8 cellular contexts compared by ENCODE assay signal in the genomic region with DNA sequence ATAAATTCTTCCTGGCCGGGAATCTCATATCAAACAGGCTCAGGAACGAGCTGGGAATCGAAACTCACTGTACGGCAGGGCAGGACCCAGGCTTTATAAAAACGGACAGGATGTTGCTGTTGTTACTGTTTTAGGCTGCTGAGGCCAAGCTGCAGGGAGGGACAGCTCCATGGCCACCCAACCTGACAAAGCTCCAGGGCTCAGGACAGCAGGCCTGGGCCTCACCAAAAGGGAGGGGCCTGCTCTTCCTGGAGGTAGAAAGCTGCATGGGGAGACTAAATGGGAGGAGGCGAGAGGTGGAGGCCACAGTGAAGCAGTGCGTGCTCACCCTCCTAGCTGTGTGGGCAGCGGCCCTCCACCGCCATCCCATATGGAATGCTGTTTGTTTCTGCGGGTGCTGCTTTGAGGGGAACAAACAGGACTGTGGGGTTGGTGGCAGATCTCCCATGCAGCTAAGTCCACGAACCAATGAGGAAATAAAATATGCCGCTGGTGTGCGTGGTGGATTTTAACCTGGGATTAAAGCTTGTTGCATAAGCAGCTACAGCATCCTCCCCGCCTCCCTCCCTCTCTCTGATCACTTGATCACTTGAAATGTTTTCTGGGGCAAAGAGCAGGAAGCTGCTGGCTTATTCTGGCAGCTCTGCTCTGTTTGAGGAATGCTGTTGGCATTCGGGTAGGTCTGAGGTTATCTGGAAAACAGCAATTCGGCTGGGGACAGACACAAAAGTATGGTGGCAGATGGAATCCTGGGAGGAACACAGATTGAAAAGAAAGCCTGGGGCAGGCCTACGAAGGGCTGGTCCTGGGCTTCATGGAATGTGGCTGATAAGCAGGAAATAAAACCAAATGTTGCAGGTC. TPM values are rescaled to one million over a fixed set of nuclear protein-coding genes. Genes with fewer than 3 reads are reported as not detected.
DNase-seq lines count a peak whose midpoint lies in the region; ATAC-seq and TF ChIP-seq lines count a peak whose summit lies in the region.

No MANE protein-coding gene starts in this region.

- intact Hi-C loops in MCF 10A (cut with micrococcal nuclease): loop anchor here (1.0 kb wide), 1 partner anchor 90 kb away; no protein-coding TSS in a partner anchor

- ATAC-seq in GM23338 (peak; percentile 10), HG03139 (IDR thresholded peaks at IDR 0.05; ENCODE audit: unreplicated experiment) (no peak), HG02884 (IDR thresholded peaks at IDR 0.05; ENCODE audit: unreplicated experiment) (no peak)

- peaks cover 96% of the 10 kb centered on the region for H3K79me2 ChIP-seq in GM23338 (replicated peaks; ENCODE audit: insufficient read depth)

- H4K20me1 ChIP-seq in GM23338 (replicated peaks; ENCODE audit: insufficient read depth): no peaks in the 10 kb centered on the region; the same call in 1 of the 2 replicates

- peak overlapping the region; percentile 69 for H3K4me2 ChIP-seq in GM23338

- H3K4me3 Mint-ChIP-seq in GM23338 (peak overlapping the region; percentile 30), MCF 10A (ENCODE audit: unreplicated experiment) (peak overlapping the region; percentile 70), immature natural killer cell (peak overlapping the region in 1 of 5 donors; percentile 33)

- H3K27ac ChIP-seq in GM23338 (ENCODE audit: low read depth): peak overlapping the region; percentile 97

- H3K27me3 ChIP-seq in GM23338 (ENCODE audit: insufficient read depth): no peaks in the 10 kb centered on the region

- POLR2A ChIA-PET in MCF 10A (lab: Yijun Ruan, JAX): interaction anchor here (0.8 to 19.8 kb wide), 22 partner anchors 8 to 670 kb away, joined by 3 to 1977 read pairs (median 8); partner anchors contain the start of genes NCOA3 and TP53RK

- TF ChIP-seq CTCF in GM23338 (conservative IDR thresholded peaks at IDR 0.05; ENCODE audit: low read depth in 2 of 2) (no peak), MCF 10A (IDR thresholded peaks at IDR 0.05; ENCODE audit: unreplicated experiment) (no peak)

- no TSS peak for BruUV-seq in MCF 10A (replicated peaks; lab: Mats Ljungman, UMichigan)

- H3K4me1 ChIP-seq in GM23338 (ENCODE audit: insufficient read depth): peaks cover 89% of the 10 kb centered on the region

- H3K27me3 Mint-ChIP-seq in GM23338 (ENCODE audit: insufficient read depth, low read depth, poor library complexity): peaks cover 26% of the 10 kb centered on the region
- H3K27me3 Mint-ChIP-seq in MCF 10A (ENCODE audit: insufficient read depth, unreplicated experiment): no peaks in the 10 kb centered on the region
- H3K27me3 Mint-ChIP-seq in immature natural killer cell (ENCODE audit: low read depth in 3 of 3): peaks cover 5 to 8% (median 7%) of the 10 kb centered on the region in 3 donors

- H3K36me3 ChIP-seq in GM23338 (ENCODE audit: insufficient read depth): no peaks in the 10 kb centered on the region

- H3K4me1 Mint-ChIP-seq in GM23338 (peaks cover 64% of the 10 kb centered on the region), MCF 10A (ENCODE audit: insufficient read depth, unreplicated experiment) (peaks cover 75% of the 10 kb centered on the region), immature natural killer cell (peaks cover 12 to 35% of the 10 kb centered on the region in 2 donors)

- DNase-seq in Ammon's horn (ENCODE audit: low spot score): peak; percentile 92
- DNase-seq in GM23338 (ENCODE audit: low spot score): peak; percentile 81
- DNase-seq in NOMO-1 treated with DMSO at 0.1 percent for 48 hours (lab: John Stamatoyannopoulos, UW; ENCODE audit: unreplicated experiment): peak; percentile 60
- peak; percentile 95 for DNase-seq in MCF 10A (ENCODE audit: unreplicated experiment)
- no peak for DNase-seq in immature natural killer cell
- peak; percentile 89 for DNase-seq in skeletal muscle cell (ENCODE audit: low read depth)

- H3F3A ChIP-seq in GM23338 (replicated peaks; ENCODE audit: low read depth): peaks cover 26% of the 10 kb centered on the region

- peak overlapping the region; percentile 8; the same call in 1 of the 2 replicates for H3K4me3 ChIP-seq in GM23338
- H3K4me3 ChIP-seq in skeletal muscle cell (ENCODE audit: low read depth, low read length): peak overlapping the region; percentile 13

- H3K36me3 Mint-ChIP-seq in GM23338 (ENCODE audit: low read depth): peaks cover 66% of the 10 kb centered on the region
- peaks cover 6% of the 10 kb centered on the region for H3K36me3 Mint-ChIP-seq in MCF 10A (ENCODE audit: insufficient read depth, unreplicated experiment)
- no peaks in the 10 kb centered on the region for H3K36me3 Mint-ChIP-seq in immature natural killer cell

- no peaks in the 10 kb centered on the region; the same call in 2 of the 3 replicates for H3K9me3 Mint-ChIP-seq in GM23338
- H3K9me3 Mint-ChIP-seq in MCF 10A (ENCODE audit: unreplicated experiment): no peaks in the 10 kb centered on the region
- no peaks in the 10 kb centered on the region for H3K9me3 Mint-ChIP-seq in immature natural killer cell

- H3K27ac Mint-ChIP-seq in GM23338 (no peak overlapping the region; the same call in 1 of the 2 replicates), MCF 10A (ENCODE audit: low read depth, unreplicated experiment) (no peak overlapping the region), immature natural killer cell (peak overlapping the region; percentile 17 to 73 (median 46))

- H2AFZ ChIP-seq in GM23338: no peak overlapping the region

- CTCF ChIA-PET in MCF 10A (lab: Yijun Ruan, JAX): interaction anchor here (0.5 to 6.5 kb wide), 18 partner anchors 8 to 265 kb away, joined by 3 to 82 read pairs (median 4); partner anchors contain the start of gene NCOA3

- H3K9me2 ChIP-seq in GM23338 (ENCODE audit: insufficient read depth): no peaks in the 10 kb centered on the region

TF ChIP-seq in GM23338, 12 proteins besides CTCF, POLR2A, EP300 and RAD21:
- TF ChIP-seq JUNB (IDR thresholded peaks at IDR 0.05; ENCODE audit: unreplicated experiment): no peak

RNA-seq across cellular contexts. Expression of gene ZMYND8, which starts 2.4 kb away (rescaled TPM):
- 64.2 and 70.9 TPM in 2 replicates for total RNA-seq in GM23338 (2014; rRNA removed; shearing (Covaris generic))
- polyA plus RNA-seq in GM23338 (2016; fragmentation: Nextera tagmentation; extraction: Ambion mirVana): 122 and 128 TPM in 2 replicates
- 126 and 127 TPM in 2 replicates for total RNA-seq in MCF 10A (2022)
- 10 to 100 TPM in 1 of 3 donors, 1 to 10 TPM in 2; 3.4 to 16.9 (median 5.1) TPM for polyA plus RNA-seq in immature natural killer cell

Comparison
In these comparisons a context has a peak if more than half of its experiments do, and no peak if none do; other contexts are left out.
1. DNase-seq: peak in Ammon's horn (single experiment), GM23338 (single experiment), NOMO-1 treated with DMSO at 0.1 percent for 48 hours (single experiment), MCF 10A (single experiment) and skeletal muscle cell (single experiment); none in immature natural killer cell (0 of 3).
2. H3K27ac Mint-ChIP-seq: peak in immature natural killer cell (6 of 6); none in GM23338 (single experiment) and MCF 10A (single experiment).